Comparison of ENCODE assay signal across 1 cellular context in genomic region chr7:117937726-117938483, GRCh38.
A peak's percentile ranks its signal among the peaks of the same experiment; 100 is the strongest.
TF ChIP-seq lines count a peak whose summit lies in the region.

No MANE protein-coding gene starts in this region.

TF ChIP-seq in HepG2, 621 proteins besides CTCF, POLR2A, EP300 and RAD21 (continued from another document):
- TF ChIP-seq ZNF142 (CRISPR knock-in tag; IDR thresholded peaks at IDR 0.05) (no peak), CEBPB (IDR thresholded peaks at IDR 0.05; ENCODE audit: borderline replicate concordance, low read depth, low read length) (peak; percentile 61; the same call in 1 of the 2 replicates), KLF11 (CRISPR knock-in tag; IDR thresholded peaks at IDR 0.05) (no peak), MATR3 (CRISPR knock-in tag; IDR thresholded peaks at IDR 0.05) (no peak), BCL6 (CRISPR knock-in tag; IDR thresholded peaks at IDR 0.05) (peak; percentile 97), ZMAT3 (CRISPR knock-in tag; conservative IDR thresholded peaks at IDR 0.05) (no peak), ZNF230 (CRISPR knock-in tag; IDR thresholded peaks at IDR 0.05) (no peak), TFE3 (CRISPR knock-in tag; IDR thresholded peaks at IDR 0.05) (no peak), ZNF660 (CRISPR knock-in tag; IDR thresholded peaks at IDR 0.05; ENCODE audit: borderline replicate concordance, low read depth) (no peak), TFAP4 (IDR thresholded peaks at IDR 0.05; ENCODE audit: borderline replicate concordance, low read depth) (no peak), REST (IDR thresholded peaks at IDR 0.05; ENCODE audit: borderline replicate concordance in 1 of 2, low read depth in 1 of 2, low read length in 2 of 2) (no peak), ZNF772 (CRISPR knock-in tag; IDR thresholded peaks at IDR 0.05) (no peak), ZNF354B (CRISPR knock-in tag; IDR thresholded peaks at IDR 0.05) (no peak), ZNF350 (CRISPR knock-in tag; IDR thresholded peaks at IDR 0.05; ENCODE audit: borderline replicate concordance, low read depth) (no peak), NR2C2 (CRISPR knock-in tag; IDR thresholded peaks at IDR 0.05; ENCODE audit: borderline replicate concordance) (no peak), ARID2 (CRISPR knock-in tag; IDR thresholded peaks at IDR 0.05; ENCODE audit: borderline replicate concordance) (no peak), ATAD3A (CRISPR knock-in tag; IDR thresholded peaks at IDR 0.05) (no peak), MAFF (IDR thresholded peaks at IDR 0.05; ENCODE audit: low read depth, low read length) (no peak), HMGXB4 (CRISPR knock-in tag; IDR thresholded peaks at IDR 0.05; ENCODE audit: borderline replicate concordance in 1 of 2, low read depth in 1 of 2) (no peak), ZFP36L1 (CRISPR knock-in tag; IDR thresholded peaks at IDR 0.05) (no peak), ZNF563 (CRISPR knock-in tag; IDR thresholded peaks at IDR 0.05) (no peak), TAF1 (CRISPR knock-in tag; IDR thresholded peaks at IDR 0.05) (no peak), MBD4 (IDR thresholded peaks at IDR 0.05; ENCODE audit: borderline replicate concordance, low read length) (no peak), EHMT2 (IDR thresholded peaks at IDR 0.05; ENCODE audit: borderline replicate concordance, low read depth, low read length) (no peak), MTA1 (CRISPR knock-in tag; IDR thresholded peaks at IDR 0.05; ENCODE audit: borderline replicate concordance) (no peak), HNRNPH1 (optimal IDR thresholded peaks at IDR 0.05; ENCODE audit: low read depth, low read length) (no peak), ZNF256 (CRISPR knock-in tag; conservative IDR thresholded peaks at IDR 0.05) (no peak), PCBP1 (IDR thresholded peaks at IDR 0.05; ENCODE audit: borderline replicate concordance, low read depth, low read length) (no peak), NRL (CRISPR knock-in tag; IDR thresholded peaks at IDR 0.05; ENCODE audit: borderline replicate concordance) (no peak), DMAP1 (CRISPR knock-in tag; IDR thresholded peaks at IDR 0.05) (no peak), CSRNP2 (CRISPR knock-in tag; conservative IDR thresholded peaks at IDR 0.05; ENCODE audit: low read depth) (no peak), ZNF83 (CRISPR knock-in tag; IDR thresholded peaks at IDR 0.05; ENCODE audit: borderline replicate concordance) (no peak), MNT (IDR thresholded peaks at IDR 0.05) (no peak)
